Comparison of ENCODE assay signal across 25 cellular contexts in the genomic region with DNA sequence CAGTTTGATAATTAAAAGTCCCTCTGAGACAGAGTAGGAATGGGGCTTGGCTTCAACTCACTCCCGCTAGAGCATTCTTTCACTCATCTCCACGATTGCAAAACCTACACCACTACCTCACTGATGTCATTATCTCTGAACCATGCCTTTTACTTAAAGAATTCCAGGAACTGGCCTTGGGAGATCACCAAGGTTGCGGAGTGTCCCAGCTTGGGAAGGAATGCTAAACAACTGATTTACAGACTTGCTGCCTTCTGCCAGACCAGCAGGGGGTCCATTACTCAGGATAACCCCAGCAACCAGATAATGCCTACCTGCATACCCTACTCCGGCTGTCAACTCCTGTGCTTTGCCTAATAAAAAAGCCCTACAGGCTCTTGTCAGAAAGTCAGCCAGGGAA.
DNase-seq lines count a peak whose midpoint lies in the region; ATAC-seq and TF ChIP-seq lines count a peak whose summit lies in the region.
"Had no signal": no experiment of that assay in that cellular context is flagged by ENCODE, and none has a peak within 500 bp of the region (broad histone marks: within the 10 kb centered on the region; RNA-seq: fewer than 3 reads in every experiment).

No MANE protein-coding gene starts in this region.

- H3K56ac ChIP-seq in mesendoderm (ENCODE audit: low read length) = peak overlapping the region; percentile 74

- ATAC-seq in GM21447 (IDR thresholded peaks at IDR 0.05; ENCODE audit: unreplicated experiment) = no peak
- ATAC-seq: effector memory CD8-positive, alpha-beta T cell; GM12878; Panc1; SK-N-SH treated with all-trans-retinoic acid at 6 μM for 48 hours had no signal

- WGBS in mesendoderm (ENCODE audit: extremely low coverage, insufficient coverage, low lambda C conversion rate) = no CpG with 5 or more reads among the region's 4 CpGs

- no peak overlapping the region for H3K4ac ChIP-seq in mesendoderm (ENCODE audit: low read depth, low read length)

- H3K27me3 ChIP-seq in mesendoderm (ENCODE audit: insufficient read depth, low read length, poor library complexity) = no peaks in the 10 kb centered on the region
- H3K27me3 ChIP-seq: BLaER1, uterus had no signal

- H3K36me3 ChIP-seq in mesendoderm (ENCODE audit: control insufficient read depth, insufficient read depth, low read length) = no peaks in the 10 kb centered on the region
- H3K36me3 ChIP-seq: BLaER1, spleen, uterus had no signal

- H3K18ac ChIP-seq in mesendoderm (ENCODE audit: low read length) = peak overlapping the region; percentile 78

- no peak overlapping the region for H3K9ac ChIP-seq in mesendoderm (ENCODE audit: low read length)
- H3K9ac ChIP-seq: BLaER1 had no signal

- no peak overlapping the region for H2BK120ac ChIP-seq in mesendoderm (ENCODE audit: low read depth, low read length)

- H3K23ac ChIP-seq in mesendoderm (ENCODE audit: low read length) = no peak overlapping the region

- no peak overlapping the region for H3K4me3 ChIP-seq in mesendoderm (ENCODE audit: low read length)
- H3K4me3 ChIP-seq: BLaER1, GM12878, spleen, uterus had no signal

- peaks cover 3% of the 10 kb centered on the region for H3K27me3 Mint-ChIP-seq in endothelial cell (ENCODE audit: unreplicated experiment)

- DNase-seq in NCI-H146 (lab: John Stamatoyannopoulos, UW) (peak; percentile 15), NCI-H146 treated with DMSO at 0.1 percent for 48 hours (lab: John Stamatoyannopoulos, UW; ENCODE audit: unreplicated experiment) (no peak), M059J (ENCODE audit: low read depth) (peak; percentile 25), endothelial cell (ENCODE audit: low spot score) (peak; percentile 11), mesendoderm (peak; percentile 100), germinal center (ENCODE audit: low spot score) (no peak), NCI-H1930 (lab: John Stamatoyannopoulos, UW) (no peak)
- DNase-seq: activated naive CD4-positive, alpha-beta T cell treated with anti-CD3 and anti-CD28 coated beads, Interleukin-2, amount 50 U/mL, for 16 hours; activated T-cell treated with anti-CD3 and anti-CD28 coated beads, Interleukin-2, amount 50 U/mL, for 48 hours; effector memory CD8-positive, alpha-beta T cell; GF-D8; KBM-7; midbrain; NCI-H1092 treated with DMSO at 0.1 percent for 48 hours; NCI-H82; nephron progenitor cell; spleen; substantia nigra; uterus had no signal

- peak overlapping the region; percentile 90 for H2BK5ac ChIP-seq in mesendoderm (ENCODE audit: low read length)

- H2BK15ac ChIP-seq in mesendoderm (replicated peaks; ENCODE audit: low read depth) = no peak overlapping the region

- H3K4me3 Mint-ChIP-seq in endothelial cell (ENCODE audit: unreplicated experiment) = no peak overlapping the region
- H3K4me3 Mint-ChIP-seq: effector memory CD8-positive, alpha-beta T cell; nephron progenitor cell had no signal

- H3K27ac ChIP-seq in mesendoderm (ENCODE audit: low read depth, low read length) = peak overlapping the region; percentile 89
- H3K27ac ChIP-seq: BLaER1, HL-60, spleen, uterus had no signal

- TF ChIP-seq CTCF in endothelial cell (IDR thresholded peaks at IDR 0.05; ENCODE audit: unreplicated experiment) = no peak

- H3K4me1 ChIP-seq in mesendoderm (ENCODE audit: control insufficient read depth, low read depth, low read length) = peaks cover 9% of the 10 kb centered on the region
- H3K4me1 ChIP-seq: BLaER1, spleen, uterus had no signal

- no peak overlapping the region for H4K5ac ChIP-seq in mesendoderm (ENCODE audit: low read length)

- no peaks in the 10 kb centered on the region for H3K79me1 ChIP-seq in mesendoderm (ENCODE audit: low read length)

- no peaks in the 10 kb centered on the region for H3K79me2 ChIP-seq in mesendoderm (ENCODE audit: control insufficient read depth, insufficient read depth, low read length)

- H3K4me2 ChIP-seq in mesendoderm (ENCODE audit: low read length) = no peak overlapping the region
- H3K4me2 ChIP-seq: BLaER1 had no signal

- no peak overlapping the region for H3K27ac Mint-ChIP-seq in endothelial cell (ENCODE audit: unreplicated experiment)
- H3K27ac Mint-ChIP-seq: effector memory CD8-positive, alpha-beta T cell; nephron progenitor cell had no signal

- H3K36me3 Mint-ChIP-seq in endothelial cell (ENCODE audit: low read depth, unreplicated experiment) = no peaks in the 10 kb centered on the region

- H4K8ac ChIP-seq in mesendoderm (ENCODE audit: low read depth, low read length) = no peak overlapping the region

- H3K4me1 Mint-ChIP-seq in endothelial cell (ENCODE audit: unreplicated experiment) = peaks cover 16% of the 10 kb centered on the region

- no peaks in the 10 kb centered on the region for H3K9me3 Mint-ChIP-seq in endothelial cell (ENCODE audit: unreplicated experiment)
- H3K9me3 Mint-ChIP-seq: effector memory CD8-positive, alpha-beta T cell; nephron progenitor cell had no signal

- H2AK5ac ChIP-seq in mesendoderm (ENCODE audit: low read length) = no peak overlapping the region

Comparison
In these comparisons a context has a peak if more than half of its experiments do, and no peak if none do; other contexts are left out.
1. DNase-seq: peak in NCI-H146 (single experiment), M059J (single experiment), endothelial cell (single experiment) and mesendoderm (single experiment); none in NCI-H146 treated with DMSO at 0.1 percent for 48 hours (single experiment), germinal center (single experiment) and NCI-H1930 (0 of 2).